Comparison of ENCODE assay signal across 10 cellular contexts in the genomic region with DNA sequence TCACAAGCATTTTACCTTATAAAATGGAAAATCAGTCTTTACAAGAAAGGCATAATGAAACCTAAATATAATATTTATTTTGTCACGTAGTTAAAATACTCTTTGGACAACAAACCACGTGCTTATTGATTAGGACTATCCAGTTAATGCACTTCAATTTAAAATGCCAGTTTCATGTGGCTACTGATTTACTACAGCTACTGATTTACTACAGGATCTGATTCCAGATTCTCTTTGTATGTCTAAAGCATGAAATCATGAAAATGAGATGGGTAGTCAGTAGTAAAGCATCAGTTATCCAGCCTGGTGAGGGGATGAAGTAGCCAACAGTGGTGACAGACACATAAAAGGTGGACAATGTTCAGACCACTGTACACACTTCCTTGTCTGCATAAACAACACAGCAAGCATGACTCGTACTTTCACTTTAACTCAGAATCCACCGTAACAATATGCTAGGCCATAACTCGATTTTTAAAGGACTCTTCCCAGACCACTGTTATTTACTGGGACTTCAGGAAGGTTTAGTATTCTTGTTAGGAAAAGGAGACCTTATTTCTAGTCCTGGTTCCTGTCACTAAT. TPM values are rescaled to one million over a fixed set of nuclear protein-coding genes. Genes with fewer than 3 reads are reported as not detected.
DNase-seq lines count a peak whose midpoint lies in the region; ATAC-seq and TF ChIP-seq lines count a peak whose summit lies in the region.
"Had no signal": no experiment of that assay in that cellular context is flagged by ENCODE, and none has a peak within 500 bp of the region (broad histone marks: within the 10 kb centered on the region; RNA-seq: fewer than 3 reads in every experiment).

No MANE protein-coding gene starts in this region.

- H3K4me2 ChIP-seq in PC-3 (ENCODE audit: low read length): peak overlapping the region; percentile 75

- peak overlapping the region; percentile 56 to 78 (median 76) for H3K27ac Mint-ChIP-seq in CD4-positive, CD25-positive, alpha-beta regulatory T cell
- H3K27ac Mint-ChIP-seq in mesothelial cell of epicardium: no peak overlapping the region

- H2AFZ ChIP-seq in PC-3 (ENCODE audit: low read length): peak overlapping the region; percentile 61

- H3K27me3 ChIP-seq in CD4-positive, CD25-positive, alpha-beta regulatory T cell (ENCODE audit: control insufficient read depth, insufficient read depth, low read length): no peaks in the 10 kb centered on the region
- H3K27me3 ChIP-seq in PC-3 (ENCODE audit: low read length): no peaks in the 10 kb centered on the region
- H3K27me3 ChIP-seq: esophagus squamous epithelium had no signal

- peak overlapping the region; percentile 75 for H3K4me3 ChIP-seq in CD4-positive, CD25-positive, alpha-beta regulatory T cell (ENCODE audit: low read depth, low read length)
- H3K4me3 ChIP-seq in PC-3 (ENCODE audit: low read length) (peak overlapping the region; percentile 37; the same call in 1 of the 2 replicates), fibroblast of villous mesenchyme (ENCODE audit: low read depth, low read length) (peak overlapping the region; percentile 32)

- DNase-seq in CD4-positive, CD25-positive, alpha-beta regulatory T cell: peak in 1 of 3 donors; percentile 51
- DNase-seq in GM20000 (ENCODE audit: low spot score) (peak; percentile 42), PC-3 (peak; percentile 14), fibroblast of villous mesenchyme (ENCODE audit: low read depth) (peak; percentile 67), retina (no peak), HuH-7.5 (ENCODE audit: low spot score) (no peak), GM10266 (ENCODE audit: extremely low spot score) (no peak), mesothelial cell of epicardium (ENCODE audit: low spot score in 2 of 2, unreplicated experiment in 2 of 2) (no peak)
- DNase-seq: esophagus squamous epithelium; stimulated activated CD4-positive, alpha-beta T cell treated with anti-CD3 and anti-CD28 coated beads, Interleukin-4, amount 100 ng/mL, for 1 hour had no signal

- intact Hi-C loops in PC-3 (cut with micrococcal nuclease): no loop called here

- H3K9me3 Mint-ChIP-seq in CD4-positive, CD25-positive, alpha-beta regulatory T cell: no peaks in the 10 kb centered on the region
- no peaks in the 10 kb centered on the region for H3K9me3 Mint-ChIP-seq in mesothelial cell of epicardium

- peaks cover 27 to 52% (median 38%) of the 10 kb centered on the region in 4 donors for H3K4me1 Mint-ChIP-seq in CD4-positive, CD25-positive, alpha-beta regulatory T cell
- H3K4me1 Mint-ChIP-seq in mesothelial cell of epicardium: no peaks in the 10 kb centered on the region

- H3K9me3 ChIP-seq in CD4-positive, CD25-positive, alpha-beta regulatory T cell (ENCODE audit: control insufficient read depth in 2 of 2, low read length in 2 of 2): no peaks in the 10 kb centered on the region
- no peaks in the 10 kb centered on the region for H3K9me3 ChIP-seq in PC-3 (ENCODE audit: low read length)
- H3K9me3 ChIP-seq: esophagus squamous epithelium had no signal

- no peaks in the 10 kb centered on the region for H3K9me2 ChIP-seq in PC-3 (replicated peaks; ENCODE audit: low read length)

- no peaks in the 10 kb centered on the region for H3F3A ChIP-seq in PC-3 (ENCODE audit: low read length, unreplicated experiment)

- BruUV-seq in PC-3 (replicated peaks; lab: Mats Ljungman, UMichigan): no TSS peak

- H3K79me2 ChIP-seq in PC-3 (ENCODE audit: low read length): no peaks in the 10 kb centered on the region

- H3K36me3 ChIP-seq in CD4-positive, CD25-positive, alpha-beta regulatory T cell (ENCODE audit: control insufficient read depth, insufficient read depth, low read length): peaks cover 33% of the 10 kb centered on the region
- H3K36me3 ChIP-seq in PC-3 (ENCODE audit: low read depth, low read length): no peaks in the 10 kb centered on the region

- H3K27me3 Mint-ChIP-seq in CD4-positive, CD25-positive, alpha-beta regulatory T cell: no peaks in the 10 kb centered on the region
- no peaks in the 10 kb centered on the region for H3K27me3 Mint-ChIP-seq in mesothelial cell of epicardium (ENCODE audit: low read depth)

- H3K9ac ChIP-seq in PC-3 (ENCODE audit: low read length): peak overlapping the region; percentile 17

- H3K4me3 Mint-ChIP-seq in CD4-positive, CD25-positive, alpha-beta regulatory T cell: peak overlapping the region; percentile 65 to 76 (median 72)
- no peak overlapping the region for H3K4me3 Mint-ChIP-seq in mesothelial cell of epicardium

- peak overlapping the region; percentile 7 for H3K27ac ChIP-seq in CD4-positive, CD25-positive, alpha-beta regulatory T cell (ENCODE audit: insufficient read depth, low read length, poor library complexity, severe bottlenecking)
- H3K27ac ChIP-seq in PC-3 (ENCODE audit: low read length): no peak overlapping the region

- CTCF ChIA-PET in PC-3 (lab: Charles Lee): no interaction called here

- no peak for ATAC-seq in CD4-positive, CD25-positive, alpha-beta regulatory T cell (ENCODE audit: low read depth in 2 of 2)
- ATAC-seq in PC-3: peak; percentile 58

- TF ChIP-seq CTCF in GM20000 (IDR thresholded peaks at IDR 0.05; ENCODE audit: extremely low read depth, missing control alignments) (no peak), PC-3 (conservative IDR thresholded peaks at IDR 0.05; ENCODE audit: low read depth, low read length) (no peak), fibroblast of villous mesenchyme (IDR thresholded peaks at IDR 0.05; ENCODE audit: insufficient read depth, low read depth, low read length) (no peak), GM10266 (IDR thresholded peaks at IDR 0.05; ENCODE audit: control insufficient read depth, insufficient read depth, low read depth, missing control alignments) (no peak), mesothelial cell of epicardium (IDR thresholded peaks at IDR 0.05; ENCODE audit: unreplicated experiment) (no peak)

- H3K4me1 ChIP-seq in CD4-positive, CD25-positive, alpha-beta regulatory T cell (ENCODE audit: control insufficient read depth, insufficient read depth, low read length, poor library complexity, severe bottlenecking): peaks cover 29% of the 10 kb centered on the region
- H3K4me1 ChIP-seq in PC-3 (ENCODE audit: insufficient read depth, low read length): 0 out of 2 replicates have a peak, but pooled peaks cover 4% of the 10 kb centered on the region

- POLR2A ChIA-PET in PC-3 (lab: Charles Lee; ENCODE audit: unreplicated experiment): interaction anchor here (0.7 kb wide), 1 partner anchor 356 kb away, joined by 6 read pairs; no protein-coding TSS in a partner anchor

- peaks cover 34% of the 10 kb centered on the region for H3K36me3 Mint-ChIP-seq in CD4-positive, CD25-positive, alpha-beta regulatory T cell
- peaks cover 32% of the 10 kb centered on the region for H3K36me3 Mint-ChIP-seq in mesothelial cell of epicardium

- H4K20me1 ChIP-seq in PC-3 (ENCODE audit: low read length): no peaks in the 10 kb centered on the region

RNA-seq across cellular contexts. Expression of a gene that starts 24.9 kb away (rescaled TPM):
- total RNA-seq in CD4-positive, CD25-positive, alpha-beta regulatory T cell: 16.1 TPM
- 10 to 100 TPM; 68.7 to 91.9 (median 79.5) TPM for polyA plus RNA-seq in CD4-positive, CD25-positive, alpha-beta regulatory T cell
- total RNA-seq in PC-3 (2014; rRNA removed) (6.5 and 7.1 TPM in 2 replicates), fibroblast of villous mesenchyme (31.5 and 36.1 TPM in 2 replicates), mesothelial cell of epicardium (55.6 to 57.2 TPM (median 56.1 TPM) in 3 replicates)

Comparison
In these comparisons a context has a peak if more than half of its experiments do, and no peak if none do; other contexts are left out.
1. DNase-seq: peak in GM20000 (single experiment), PC-3 (single experiment) and fibroblast of villous mesenchyme (single experiment); none in retina (single experiment), HuH-7.5 (single experiment), GM10266 (single experiment) and mesothelial cell of epicardium (0 of 2).
2. Peak in every context shown above with its lines, with median percentiles within 50 percentile points of each other: H3K4me3 ChIP-seq.